ENCODE assay signal across 22 cellular contexts in genomic region chr3:124451655-124452317, GRCh38.
DNase-seq lines count a peak whose midpoint lies in the region; ATAC-seq, FAIRE-seq and TF ChIP-seq lines count a peak whose summit lies in the region.
"Had no signal": no experiment of that assay in that cellular context is flagged by ENCODE, and none has a peak within 500 bp of the region (broad histone marks: within the 10 kb centered on the region; RNA-seq: fewer than 3 reads in every experiment).

No MANE protein-coding gene starts in this region.

- H3K4me3 ChIP-seq in GM12878, result no peak overlapping the region
- H3K4me3 ChIP-seq: coronary artery, pancreas had no signal

- intact Hi-C loops in GM12878 (cut with micrococcal nuclease; ENCODE audit: unreplicated experiment), result no loop called here

- no peak for FAIRE-seq in GM12878 (lab: Jason Lieb, UNC)
- FAIRE-seq: pancreas had no signal

- BruUV-seq in GM12878 (replicated peaks; lab: Mats Ljungman, UMichigan), result no TSS peak

- no peak for TF ChIP-seq POLR2A in GM12878 (IDR thresholded peaks at IDR 0.05; ENCODE audit: low read depth, low read length)

- SMC1A ChIA-PET in GM12878 (lab: Charles Lee; ENCODE audit: uncharacterized antibody, unreplicated experiment), result no interaction called here

- in situ Hi-C loops in GM12878 (cut with MboI), result no loop called here

- H3K36me3 ChIP-seq in GM12878 (ENCODE audit: control insufficient read depth in 2 of 2, insufficient read depth in 2 of 2, low read length in 1 of 2), result no peaks in the 10 kb centered on the region
- H3K36me3 ChIP-seq: pancreas had no signal

- DNase-seq in GM12878 (ENCODE audit: low read depth, low spot score) (peak; percentile 13), NCI-H2029 treated with DMSO at 0.1 percent for 48 hours (lab: John Stamatoyannopoulos, UW) (no peak), germinal center (ENCODE audit: low spot score) (no peak)
- DNase-seq in effector CD8-positive, alpha-beta T cell (lab: John Stamatoyannopoulos, UW), result no peak
- DNase-seq: activated CD4-positive, alpha-beta memory T cell treated with anti-CD3 and anti-CD28 coated beads for 36 hours; activated T-cell treated with anti-CD3 and anti-CD28 coated beads, Interleukin-2, amount 50 U/mL, for 4 hours; foreskin keratinocyte; H9; left colon; natural killer cell; NCI-H2081; NCI-H510A; pancreas; stimulated activated CD4-positive, alpha-beta T cell treated with anti-CD3 and anti-CD28 coated beads, Interleukin-1b, Interleukin-23, amount 100 ng/mL, for 48 hours; T-helper 2 cell had no signal

- ATAC-seq in GM18511 (IDR thresholded peaks at IDR 0.05; ENCODE audit: unreplicated experiment) (peak; percentile 72), GM19463 (IDR thresholded peaks at IDR 0.05; ENCODE audit: unreplicated experiment) (peak; percentile 86), HG03135 (IDR thresholded peaks at IDR 0.05; ENCODE audit: unreplicated experiment) (peak; percentile 57), GM12878 (peak; percentile 54)
- ATAC-seq: activated naive CD4-positive, alpha-beta T cell treated with anti-CD3 and anti-CD28 coated beads, Interleukin-2, amount 50 U/mL, for 72 hours; activated T-cell treated with anti-CD3 and anti-CD28 coated beads, Interleukin-2, amount 50 U/mL, for 4 hours; foreskin keratinocyte; left colon; natural killer cell; pancreas; Right ventricle myocardium inferior had no signal

- no peak for TF ChIP-seq CTCF in GM12878 (IDR thresholded peaks at IDR 0.05 in 2 of 3, conservative IDR thresholded peaks at IDR 0.05 in 1 of 3; ENCODE audit: control insufficient read depth in 2 of 3, extremely low read depth in 1 of 3, insufficient read depth in 1 of 3, low read depth in 3 of 3, low read length in 3 of 3)

- WGBS in GM12878 (ENCODE audit: insufficient coverage, insufficient replicate concordance, low lambda C conversion rate, missing lambda C conversion rate), result 27% methylated on average over 2 of the region's 2 CpGs

- no peaks in the 10 kb centered on the region; a peak in 1 of 4 replicates for H3K27me3 ChIP-seq in GM12878 (replicated peaks in 1 of 2; ENCODE audit: control insufficient read depth in 2 of 2, insufficient read depth in 2 of 2, low read length in 1 of 2)
- H3K27me3 ChIP-seq: pancreas had no signal

- no peaks in the 10 kb centered on the region for H4K20me1 ChIP-seq in GM12878 (ENCODE audit: control insufficient read depth, insufficient read depth)

- H2AFZ ChIP-seq in GM12878 (ENCODE audit: control insufficient read depth, low read depth, low read length), result no peak overlapping the region

- no peaks in the 10 kb centered on the region; the same call in 2 of the 3 replicates for H3K9me3 ChIP-seq in GM12878 (replicated peaks; ENCODE audit: control insufficient read depth, insufficient read depth, low read length)
- H3K9me3 ChIP-seq: pancreas had no signal

- no peaks in the 10 kb centered on the region for H3K79me2 ChIP-seq in GM12878 (ENCODE audit: control insufficient read depth, insufficient read depth, low read length)

- RAD21 ChIA-PET in GM12878 (lab: Charles Lee; ENCODE audit: unreplicated experiment), result no interaction called here

- no peak overlapping the region for H3K27ac ChIP-seq in GM12878 (ENCODE audit: control insufficient read depth, insufficient read depth)
- H3K27ac ChIP-seq: coronary artery, foreskin keratinocyte, HL-60, pancreas had no signal

- CTCF ChIA-PET in GM12878 (lab: Yijun Ruan, JAX), result interaction anchor here (0.7 to 1.1 kb wide), 5 partner anchors 15 to 100 kb away, joined by 3 to 5 read pairs (median 4); no protein-coding TSS in a partner anchor

- no peak for TF ChIP-seq RAD21 in GM12878 (IDR thresholded peaks at IDR 0.05; ENCODE audit: insufficient read depth, low read depth, low read length)

- peak in 1 of 2 experiments; percentile 16; a peak in 1 of 4 replicates for TF ChIP-seq EP300 in GM12878 (IDR thresholded peaks at IDR 0.05; ENCODE audit: borderline replicate concordance in 1 of 2, control insufficient read depth in 1 of 2, low read depth in 2 of 2, low read length in 2 of 2)

- peaks cover 3% of the 10 kb centered on the region; the same call in 1 of the 2 replicates for H3K4me1 ChIP-seq in GM12878 (ENCODE audit: control insufficient read depth, insufficient read depth, low read length)
- H3K4me1 ChIP-seq: foreskin keratinocyte, pancreas had no signal

- no peak overlapping the region for H3K9ac ChIP-seq in GM12878 (ENCODE audit: control insufficient read depth, insufficient read depth, low read length)

- H3K4me2 ChIP-seq in GM12878 (ENCODE audit: control insufficient read depth, insufficient read depth), result no peak overlapping the region

- POLR2A ChIA-PET in GM12878 (lab: Charles Lee), result no interaction called here

TF ChIP-seq in GM12878, 131 proteins besides CTCF, POLR2A, EP300 and RAD21 (continues in another document):
- TF ChIP-seq TARDBP (IDR thresholded peaks at IDR 0.05; ENCODE audit: borderline replicate concordance), result no peak
- no peak for TF ChIP-seq ZBTB40 (IDR thresholded peaks at IDR 0.05; ENCODE audit: borderline replicate concordance)
- peak; percentile 16; the same call in 1 of the 2 replicates for TF ChIP-seq ATF7 (IDR thresholded peaks at IDR 0.05; ENCODE audit: low read depth)
- peak in 1 of 2 experiments; percentile 33; a peak in 1 of 4 replicates for TF ChIP-seq IKZF2 (IDR thresholded peaks at IDR 0.05)
- no peak for TF ChIP-seq NR2F1 (conservative IDR thresholded peaks at IDR 0.05)
- no peak for TF ChIP-seq SREBF2 (IDR thresholded peaks at IDR 0.05; ENCODE audit: low read length)
- no peak for TF ChIP-seq ZBTB33 (IDR thresholded peaks at IDR 0.05)
- TF ChIP-seq, protein P1, sequence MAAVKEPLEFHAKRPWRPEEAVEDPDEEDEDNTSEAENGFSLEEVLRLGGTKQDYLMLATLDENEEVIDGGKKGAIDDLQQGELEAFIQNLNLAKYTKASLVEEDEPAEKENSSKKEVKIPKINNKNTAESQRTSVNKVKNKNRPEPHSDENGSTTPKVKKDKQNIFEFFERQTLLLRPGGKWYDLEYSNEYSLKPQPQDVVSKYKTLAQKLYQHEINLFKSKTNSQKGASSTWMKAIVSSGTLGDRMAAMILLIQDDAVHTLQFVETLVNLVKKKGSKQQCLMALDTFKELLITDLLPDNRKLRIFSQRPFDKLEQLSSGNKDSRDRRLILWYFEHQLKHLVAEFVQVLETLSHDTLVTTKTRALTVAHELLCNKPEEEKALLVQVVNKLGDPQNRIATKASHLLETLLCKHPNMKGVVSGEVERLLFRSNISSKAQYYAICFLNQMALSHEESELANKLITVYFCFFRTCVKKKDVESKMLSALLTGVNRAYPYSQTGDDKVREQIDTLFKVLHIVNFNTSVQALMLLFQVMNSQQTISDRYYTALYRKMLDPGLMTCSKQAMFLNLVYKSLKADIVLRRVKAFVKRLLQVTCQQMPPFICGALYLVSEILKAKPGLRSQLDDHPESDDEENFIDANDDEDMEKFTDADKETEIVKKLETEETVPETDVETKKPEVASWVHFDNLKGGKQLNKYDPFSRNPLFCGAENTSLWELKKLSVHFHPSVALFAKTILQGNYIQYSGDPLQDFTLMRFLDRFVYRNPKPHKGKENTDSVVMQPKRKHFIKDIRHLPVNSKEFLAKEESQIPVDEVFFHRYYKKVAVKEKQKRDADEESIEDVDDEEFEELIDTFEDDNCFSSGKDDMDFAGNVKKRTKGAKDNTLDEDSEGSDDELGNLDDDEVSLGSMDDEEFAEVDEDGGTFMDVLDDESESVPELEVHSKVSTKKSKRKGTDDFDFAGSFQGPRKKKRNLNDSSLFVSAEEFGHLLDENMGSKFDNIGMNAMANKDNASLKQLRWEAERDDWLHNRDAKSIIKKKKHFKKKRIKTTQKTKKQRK (IDR thresholded peaks at IDR 0.05; ENCODE audit: low read depth, low read length), result no peak
- peak; percentile 24; the same call in 1 of the 2 replicates for TF ChIP-seq RUNX3 (IDR thresholded peaks at IDR 0.05; ENCODE audit: low read length)
